35 cellular contexts compared by ENCODE assay signal in the genomic region with DNA sequence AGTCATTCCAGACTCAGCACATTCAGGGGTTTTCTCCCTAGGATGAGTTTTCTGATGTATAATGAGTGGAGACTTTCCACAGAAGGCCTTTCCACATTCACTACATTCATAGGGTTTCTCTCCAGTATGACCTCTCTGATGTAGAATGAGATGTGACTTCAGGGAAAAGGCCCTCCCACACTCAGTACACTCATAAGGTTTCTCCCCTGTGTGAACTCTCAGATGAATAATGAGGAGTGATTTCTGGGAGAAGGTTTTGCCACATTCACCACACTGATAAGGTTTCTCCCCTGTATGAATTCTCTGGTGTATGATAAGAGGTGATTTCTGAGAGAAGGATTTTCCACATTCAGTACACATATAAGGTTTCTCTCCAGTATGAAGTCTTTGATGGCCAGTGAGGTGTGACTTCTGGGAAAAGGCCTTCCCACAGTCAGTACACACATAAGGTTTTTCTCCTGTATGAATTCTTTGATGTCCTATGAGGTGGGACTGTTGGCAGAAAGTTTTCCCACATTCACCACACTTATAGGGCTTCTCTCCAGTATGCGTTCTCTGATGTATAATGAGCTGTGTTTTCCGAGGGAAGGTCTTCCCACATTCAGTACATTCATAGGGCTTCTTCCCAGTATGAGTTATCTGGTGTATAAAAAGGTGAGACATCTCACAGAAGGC. TPM values are rescaled to one million over a fixed set of nuclear protein-coding genes. Genes with fewer than 3 reads are reported as not detected.
"Had no signal": no experiment of that assay in that cellular context is flagged by ENCODE, and none has a peak within 500 bp of the region (broad histone marks: within the 10 kb centered on the region; RNA-seq: fewer than 3 reads in every experiment).

No MANE protein-coding gene starts in this region.

- H3K27me3 Mint-ChIP-seq: effector memory CD8-positive, alpha-beta T cell; naive thymus-derived CD8-positive, alpha-beta T cell; stimulated activated memory B cell treated with anti-CD40 and anti-IgM and Interleukin-4, amounts not matched to agents 10 μg/mL and 1 μg/mL and 100 μg/mL, for 72 hours; type B pancreatic cell had no signal

- H3K4me3 Mint-ChIP-seq: effector memory CD8-positive, alpha-beta T cell; naive thymus-derived CD8-positive, alpha-beta T cell; nephron progenitor cell; stimulated activated memory B cell treated with anti-CD40 and anti-IgM and Interleukin-4, amounts not matched to agents 10 μg/mL and 1 μg/mL and 100 μg/mL, for 72 hours; type B pancreatic cell had no signal

- DNase-seq: cortex of kidney; effector memory CD8-positive, alpha-beta T cell; erythroblast; esophagus squamous epithelium; foreskin melanocyte; glutamatergic neuron; heart right ventricle; hippocampal formation; left cardiac atrium; left ventricle myocardium inferior; lower lobe of right lung; naive thymus-derived CD8-positive, alpha-beta T cell; nephron progenitor cell; nucleus accumbens; right cardiac atrium; sigmoid colon; stimulated activated CD4-positive, alpha-beta T cell treated with anti-CD3 and anti-CD28 coated beads, Interleukin-2, amount 100 ng/mL, for 24 hours; stimulated activated CD4-positive, alpha-beta T cell treated with anti-CD3 and anti-CD28 coated beads, Interleukin-4, amount 100 ng/mL, for 24 hours; stimulated activated naive CD8-positive, alpha-beta T cell treated with anti-CD3 and anti-CD28 coated beads, Interleukin-15, Interleukin-2, amounts not matched to agents 100 U/mL and 50 U/mL, for 24 hours; substantia nigra; testis; tibial artery had no signal

- FAIRE-seq: endometrium, islet of Langerhans had no signal

- ATAC-seq: effector memory CD8-positive, alpha-beta T cell; heart right ventricle; left cardiac atrium; lower lobe of right lung; naive thymus-derived CD8-positive, alpha-beta T cell; right cardiac atrium; stimulated activated memory B cell treated with anti-CD40 and anti-IgM and Interleukin-4, amounts not matched to agents 10 μg/mL and 1 μg/mL and 100 μg/mL, for 72 hours; stimulated activated naive CD8-positive, alpha-beta T cell treated with anti-CD3 and anti-CD28 coated beads, Interleukin-15, Interleukin-2, amounts not matched to agents 100 U/mL and 50 U/mL, for 24 hours had no signal

- H3K27ac Mint-ChIP-seq: effector memory CD8-positive, alpha-beta T cell; naive thymus-derived CD8-positive, alpha-beta T cell; nephron progenitor cell; stimulated activated memory B cell treated with anti-CD40 and anti-IgM and Interleukin-4, amounts not matched to agents 10 μg/mL and 1 μg/mL and 100 μg/mL, for 72 hours; type B pancreatic cell had no signal

- H3K36me3 ChIP-seq: prostate gland had no signal

- H3K9me3 Mint-ChIP-seq: effector memory CD8-positive, alpha-beta T cell; stimulated activated memory B cell treated with anti-CD40 and anti-IgM and Interleukin-4, amounts not matched to agents 10 μg/mL and 1 μg/mL and 100 μg/mL, for 72 hours had no signal

- H3K4me1 Mint-ChIP-seq: naive thymus-derived CD8-positive, alpha-beta T cell; nephron progenitor cell; stimulated activated memory B cell treated with anti-CD40 and anti-IgM and Interleukin-4, amounts not matched to agents 10 μg/mL and 1 μg/mL and 100 μg/mL, for 72 hours had no signal

- H3K9me3 ChIP-seq: prostate gland, testis had no signal

- H3K4me1 ChIP-seq: esophagus squamous epithelium, heart right ventricle, left ventricle myocardium inferior, lower lobe of right lung, prostate gland, sigmoid colon, testis, tibial artery had no signal

- H3K4me3 ChIP-seq: esophagus squamous epithelium, heart right ventricle, left ventricle myocardium inferior, lower lobe of right lung, prostate gland, sigmoid colon, testis, tibial artery had no signal

- H3K27me3 ChIP-seq: esophagus squamous epithelium, heart right ventricle, sigmoid colon, testis, tibial artery had no signal

- H3K27ac ChIP-seq: esophagus squamous epithelium, heart right ventricle, left ventricle myocardium inferior, lower lobe of right lung, prostate gland, sigmoid colon, testis, tibial artery had no signal

RNA-seq across cellular contexts. Expression of a gene that starts 52.0 kb away (rescaled TPM):
- total RNA-seq: dermis microvascular lymphatic vessel endothelial cell; esophagus squamous epithelium; heart right ventricle; kidney epithelial cell; left cardiac atrium; left ventricle myocardium inferior; lower lobe of right lung; mesenteric fat pad; myocyte; naive thymus-derived CD8-positive, alpha-beta T cell; osteocyte; prostate gland; renal cortical epithelial cell; right cardiac atrium; sigmoid colon; skeletal muscle tissue; urinary bladder had no signal
